ENCODE assay signal across 8 cellular contexts in the genomic region with DNA sequence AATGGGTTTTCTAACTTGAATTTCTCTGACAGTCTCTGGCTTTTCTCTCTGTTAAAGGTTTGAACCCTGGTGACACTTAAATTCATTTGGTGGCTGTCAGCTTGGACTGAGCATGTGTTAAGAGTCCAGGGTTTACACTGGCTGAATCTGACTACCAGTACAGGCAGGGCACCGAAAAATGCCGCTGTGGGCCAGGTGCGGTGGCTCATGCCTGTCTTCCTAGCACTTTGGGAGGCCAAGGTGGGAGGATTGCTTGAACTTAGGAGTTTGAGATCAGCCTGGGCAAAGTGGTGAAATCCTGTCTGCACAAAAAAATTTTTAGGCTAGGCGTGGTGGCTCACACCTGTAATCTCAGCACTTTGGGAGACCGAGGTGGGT. TPM values are rescaled to one million over a fixed set of nuclear protein-coding genes. Genes with fewer than 3 reads are reported as not detected.
DNase-seq lines count a peak whose midpoint lies in the region; TF ChIP-seq lines count a peak whose summit lies in the region.

No MANE protein-coding gene starts in this region.

- H3K27me3 Mint-ChIP-seq in MCF 10A (ENCODE audit: insufficient read depth, unreplicated experiment), result no peaks in the 10 kb centered on the region

- H3K27ac ChIP-seq in A673 (ENCODE audit: low read depth, low read length, poor library complexity, severe bottlenecking) (no peak overlapping the region), HL-60 (replicated peaks) (no peak overlapping the region), mesenchymal stem cell (ENCODE audit: low read length, poor library complexity, severe bottlenecking) (no peak overlapping the region)

- no peak overlapping the region for H3K4ac ChIP-seq in mesenchymal stem cell (ENCODE audit: low read depth in 1 of 2, low read length in 2 of 2)

- no peak overlapping the region for H2BK12ac ChIP-seq in mesenchymal stem cell (ENCODE audit: low read length in 2 of 2)

- peak overlapping the region; percentile 4 for H2AK5ac ChIP-seq in mesenchymal stem cell (ENCODE audit: low read length, severe bottlenecking)

- H2AFZ ChIP-seq in mesenchymal stem cell (ENCODE audit: low read depth, low read length), result no peak overlapping the region

- intact Hi-C loops in A673 (cut with micrococcal nuclease; ENCODE audit: unreplicated experiment) (loop anchor here (5.0 kb wide), 3 partner anchors 295 to 820 kb away; partner anchors contain the start of genes C3orf18, HEMK1 and MAPKAPK3), MCF 10A (cut with micrococcal nuclease) (loop anchor here (5.0 kb wide), 1 partner anchor 285 kb away; the partner anchor contains the start of gene TEX264)

- peaks cover 14% of the 10 kb centered on the region for H3K36me3 Mint-ChIP-seq in MCF 10A (ENCODE audit: insufficient read depth, unreplicated experiment)

- no peak overlapping the region for H3K14ac ChIP-seq in mesenchymal stem cell (ENCODE audit: low read length in 2 of 2)

- H2BK5ac ChIP-seq in mesenchymal stem cell (ENCODE audit: low read depth, low read length, poor library complexity, severe bottlenecking), result no peak overlapping the region

- H3K4me3 Mint-ChIP-seq in MCF 10A (ENCODE audit: unreplicated experiment), result peak overlapping the region; percentile 90

- H3K18ac ChIP-seq in mesenchymal stem cell (ENCODE audit: low read depth in 1 of 2, low read length in 2 of 2), result no peak overlapping the region

- CTCF ChIA-PET in A673 (lab: Charles Lee), result no interaction called here
- CTCF ChIA-PET in MCF 10A (lab: Yijun Ruan, JAX), result interaction anchor here (0.6 to 4.7 kb wide), 7 partner anchors 15 to 786 kb away, joined by 3 to 59 read pairs (median 3); partner anchors contain the start of gene MAPKAPK3

- H4K8ac ChIP-seq in mesenchymal stem cell (ENCODE audit: low read length), result no peak overlapping the region

- peak overlapping the region; percentile 98 for H3K27ac Mint-ChIP-seq in MCF 10A (ENCODE audit: low read depth, unreplicated experiment)

- POLR2A ChIA-PET in A673 (lab: Charles Lee; ENCODE audit: low non-redundant PET), result no interaction called here
- POLR2A ChIA-PET in MCF 10A (lab: Yijun Ruan, JAX), result interaction anchor here (0.7 to 3.1 kb wide), 3 partner anchors 411 to 817 kb away, joined by 4 to 28 read pairs (median 27); partner anchors contain the start of genes HEMK1 and MAPKAPK3

- no peak overlapping the region for H2BK120ac ChIP-seq in mesenchymal stem cell (ENCODE audit: low read depth, low read length)

- no peak overlapping the region for H2BK15ac ChIP-seq in mesenchymal stem cell (ENCODE audit: low read depth, poor library complexity, severe bottlenecking)

- H3K4me3 ChIP-seq in A673 (ENCODE audit: low read depth, low read length, poor library complexity, severe bottlenecking) (peak overlapping the region; percentile 79), HL-60 (replicated peaks; ENCODE audit: insufficient read depth, low read length) (peak overlapping the region; percentile 63; the same call in 1 of the 2 replicates), mesenchymal stem cell (ENCODE audit: insufficient read depth in 1 of 2, low read depth in 1 of 2, low read length in 2 of 2) (peak overlapping the region in 1 of 2 experiments; percentile 97)

- H3K9me3 Mint-ChIP-seq in MCF 10A (ENCODE audit: unreplicated experiment), result no peaks in the 10 kb centered on the region

- H3K9ac ChIP-seq in mesenchymal stem cell (ENCODE audit: low read length), result peak overlapping the region; percentile 94

- H3K4me1 ChIP-seq in A673 (ENCODE audit: insufficient read depth, low read length, poor library complexity, severe bottlenecking) (no peaks in the 10 kb centered on the region), mesenchymal stem cell (ENCODE audit: control insufficient read depth, insufficient read depth, low read depth, low read length) (peaks cover 26% of the 10 kb centered on the region)

- H3K27me3 ChIP-seq in A673 (replicated peaks; ENCODE audit: insufficient read depth, low read depth, low read length, poor library complexity), result no peaks in the 10 kb centered on the region
- H3K27me3 ChIP-seq in HL-60 (ENCODE audit: insufficient read depth, poor library complexity, severe bottlenecking), result no peaks in the 10 kb centered on the region
- no peaks in the 10 kb centered on the region for H3K27me3 ChIP-seq in mesenchymal stem cell (ENCODE audit: control insufficient read depth in 1 of 2, insufficient read depth in 1 of 2, low read length in 2 of 2)

- TF ChIP-seq CTCF in A673 (conservative IDR thresholded peaks at IDR 0.05; ENCODE audit: low read depth, low read length) (no peak), HL-60 (IDR thresholded peaks at IDR 0.05; ENCODE audit: insufficient read depth, low read length) (no peak), MCF 10A (IDR thresholded peaks at IDR 0.05; ENCODE audit: unreplicated experiment) (no peak)

- no peak overlapping the region for H4K91ac ChIP-seq in mesenchymal stem cell (ENCODE audit: low read length)

- H3K9me3 ChIP-seq in A673 (ENCODE audit: low read depth, low read length, poor library complexity, severe bottlenecking) (no peaks in the 10 kb centered on the region), mesenchymal stem cell (ENCODE audit: control insufficient read depth, low read length) (no peaks in the 10 kb centered on the region)

- peaks cover 26% of the 10 kb centered on the region for H3K4me1 Mint-ChIP-seq in MCF 10A (ENCODE audit: insufficient read depth, unreplicated experiment)

- no TSS peak for BruUV-seq in A673 (replicated peaks; lab: Mats Ljungman, UMichigan)
- BruUV-seq in MCF 10A (replicated peaks; lab: Mats Ljungman, UMichigan), result no TSS peak

- peak overlapping the region; percentile 93 for H3K4me2 ChIP-seq in mesenchymal stem cell (ENCODE audit: low read length, poor library complexity, severe bottlenecking)

- 98% methylated on average over 4 of the region's 5 CpGs for WGBS in mesenchymal stem cell

- H3K36me3 ChIP-seq in A673 (ENCODE audit: insufficient read depth, low read length, poor library complexity, severe bottlenecking) (peaks cover 24% of the 10 kb centered on the region), mesenchymal stem cell (ENCODE audit: control insufficient read depth in 1 of 2, insufficient read depth in 2 of 2, low read depth in 1 of 2, low read length in 2 of 2) (peaks cover 27 to 35% of the 10 kb centered on the region in 2 experiments)

- no peak overlapping the region for H3K23ac ChIP-seq in mesenchymal stem cell (ENCODE audit: low read length in 2 of 2)

- DNase-seq in A673 (ENCODE audit: low spot score), result no peak
- no peak for DNase-seq in HL-60 (ENCODE audit: low read depth in 1 of 2, low spot score in 1 of 2)
- no peak for DNase-seq in MCF 10A (ENCODE audit: unreplicated experiment)
- DNase-seq in mesenchymal stem cell, result no peak
- no peak for DNase-seq in DMS 273 treated with DMSO at 0.1 percent for 48 hours (lab: John Stamatoyannopoulos, UW)
- DNase-seq in NCI-H1930 (lab: John Stamatoyannopoulos, UW), result no peak
- DNase-seq in mucosa of gallbladder (ENCODE audit: low spot score), result no peak
- DNase-seq in inferior parietal cortex (ENCODE audit: extremely low spot score), result no peak

- peaks cover 11% of the 10 kb centered on the region for H3K79me1 ChIP-seq in mesenchymal stem cell (replicated peaks; ENCODE audit: low read length, poor library complexity, severe bottlenecking)

RNA-seq across cellular contexts. Expression of gene MANF, which starts 1.8 kb away (rescaled TPM):
- total RNA-seq in A673 (2021) (82.8 and 106 TPM in 2 replicates), MCF 10A (2022) (271 and 273 TPM in 2 replicates), mucosa of gallbladder (124 TPM)
- polyA plus RNA-seq in mesenchymal stem cell (2013, experiment 1 of 2), result 220 TPM
- polyA plus RNA-seq in mesenchymal stem cell (2013, experiment 2 of 2), result 221 TPM

RNA-seq across cellular contexts. Expression of gene RBM15B, which starts 4.2 kb away (rescaled TPM):
- 26.8 and 27.0 TPM in 2 replicates for total RNA-seq in A673 (2021)
- 32.5 and 33.6 TPM in 2 replicates for total RNA-seq in MCF 10A (2022)
- 26.0 TPM for polyA plus RNA-seq in mesenchymal stem cell (2013, experiment 1 of 2)
- polyA plus RNA-seq in mesenchymal stem cell (2013, experiment 2 of 2), result 25.4 TPM
- 30.0 TPM for total RNA-seq in mucosa of gallbladder
